8 cellular contexts compared by ENCODE assay signal in the genomic region with DNA sequence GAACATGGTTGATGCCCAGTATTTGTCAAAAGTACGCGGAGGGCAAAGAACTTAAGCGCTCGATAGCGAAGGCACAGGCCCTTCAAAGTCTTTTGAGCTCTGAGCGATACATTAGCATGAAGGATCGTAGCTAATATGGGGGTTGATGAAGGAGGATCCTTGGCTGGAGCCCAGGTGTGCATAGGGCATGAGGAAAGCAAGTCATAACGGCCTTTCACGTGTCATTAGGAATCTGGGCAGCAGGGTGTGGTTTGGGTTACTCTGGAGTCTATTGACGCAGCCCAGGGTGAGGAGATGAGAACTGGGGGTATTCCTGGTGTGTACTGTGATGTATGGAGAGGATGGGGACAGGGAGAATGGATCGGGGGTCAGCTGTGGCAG. TPM values are rescaled to one million over a fixed set of nuclear protein-coding genes. Genes with fewer than 3 reads are reported as not detected.
DNase-seq lines count a peak whose midpoint lies in the region; ATAC-seq and TF ChIP-seq lines count a peak whose summit lies in the region.

No MANE protein-coding gene starts in this region.

- DNase-seq in CD4-positive, alpha-beta T cell: peak in 3 of 10 experiments; percentile 0 to 9 (median 1)
- peak; percentile 24 for DNase-seq in GM20000 (ENCODE audit: low spot score)
- peak; percentile 61 for DNase-seq in NCI-H69 (lab: John Stamatoyannopoulos, UW)
- peak; percentile 32 for DNase-seq in mammary epithelial cell
- peak; percentile 60 for DNase-seq in kidney tubule cell (ENCODE audit: low spot score)
- peak; percentile 15 for DNase-seq in stimulated activated naive CD8-positive, alpha-beta T cell treated with anti-CD3 and anti-CD28 coated beads, Interleukin-15, Interleukin-2, amounts not matched to agents 100 U/mL and 50 U/mL, for 24 hours
- no peak for DNase-seq in central memory CD4-positive, alpha-beta T cell

- 32% methylated on average over 11 of the region's 11 CpGs for WGBS in mammary epithelial cell (ENCODE audit: low coverage, missing lambda C conversion rate)

- H3K4me2 ChIP-seq in mammary epithelial cell (ENCODE audit: insufficient read depth, low read depth, low read length): peak overlapping the region; percentile 94

- CTCF ChIA-PET in CD4-positive, alpha-beta T cell (lab: Charles Lee): interaction anchor here (1.9 kb wide), 1 partner anchor 307 kb away, joined by 6 read pairs; a partner anchor contains a TSS
- CTCF ChIA-PET in mammary epithelial cell (lab: Charles Lee; ENCODE audit: low non-redundant PET): no interaction called here

- peak; percentile 7 for ATAC-seq in CD4-positive, alpha-beta T cell (ENCODE audit: poor library complexity)
- no peak for ATAC-seq in stimulated activated naive CD8-positive, alpha-beta T cell treated with anti-CD3 and anti-CD28 coated beads, Interleukin-15, Interleukin-2, amounts not matched to agents 100 U/mL and 50 U/mL, for 24 hours
- no peak for ATAC-seq in HG02970 (IDR thresholded peaks at IDR 0.05; ENCODE audit: low FRiP score, unreplicated experiment)

- dilution Hi-C loops in mammary epithelial cell (cut with HindIII; ENCODE audit: low sequenced_read_pairs): no loop called here

- H3K27me3 ChIP-seq in CD4-positive, alpha-beta T cell (ENCODE audit: control insufficient read depth, insufficient read depth, low read length): no peaks in the 10 kb centered on the region
- no peaks in the 10 kb centered on the region for H3K27me3 ChIP-seq in mammary epithelial cell (ENCODE audit: insufficient read depth, low read length)

- intact Hi-C loops in CD4-positive, alpha-beta T cell (cut with DNase I, micrococcal nuclease): loop anchor here (2.0 to 5.0 kb wide), 5 partner anchors 33 to 705 kb away; a partner anchor contains a TSS
- intact Hi-C loops in mammary epithelial cell (cut with micrococcal nuclease): loop anchor here (2.0 kb wide), 2 partner anchors 33 to 79 kb away; a partner anchor contains a TSS

- no peak for TF ChIP-seq CTCF in CD4-positive, alpha-beta T cell (IDR thresholded peaks at IDR 0.05)
- no peak for TF ChIP-seq CTCF in GM20000 (IDR thresholded peaks at IDR 0.05; ENCODE audit: extremely low read depth, missing control alignments)
- no peak for TF ChIP-seq CTCF in mammary epithelial cell (conservative IDR thresholded peaks at IDR 0.05 in 1 of 2, IDR thresholded peaks at IDR 0.05 in 1 of 2; ENCODE audit: extremely low read depth in 1 of 2, insufficient read depth in 1 of 2, low read depth in 1 of 2, low read length in 2 of 2)

- H3K79me2 ChIP-seq in mammary epithelial cell (ENCODE audit: insufficient read depth, low read length): peaks cover 28% of the 10 kb centered on the region

- peaks cover 48% of the 10 kb centered on the region for H3K4me1 Mint-ChIP-seq in CD4-positive, alpha-beta T cell (ENCODE audit: low read depth)

- BruUV-seq in mammary epithelial cell (replicated peaks; lab: Mats Ljungman, UMichigan): TSS peak; percentile 77

- H3K36me3 Mint-ChIP-seq in CD4-positive, alpha-beta T cell (ENCODE audit: low read depth): peaks cover 28% of the 10 kb centered on the region

- peaks cover 3% of the 10 kb centered on the region for H3K27me3 Mint-ChIP-seq in CD4-positive, alpha-beta T cell

- peak overlapping the region; percentile 86 for H3K27ac Mint-ChIP-seq in CD4-positive, alpha-beta T cell

- H4K20me1 ChIP-seq in mammary epithelial cell (ENCODE audit: insufficient read depth, low read length): no peaks in the 10 kb centered on the region

- H3K9ac ChIP-seq in mammary epithelial cell (ENCODE audit: insufficient read depth, low read length): peak overlapping the region; percentile 11

- in situ Hi-C loops in mammary epithelial cell (cut with MboI; ENCODE audit: low sequenced_read_pairs in 2 of 2): no loop called here

- H3K9me3 ChIP-seq in CD4-positive, alpha-beta T cell (ENCODE audit: control insufficient read depth, low read length): no peaks in the 10 kb centered on the region
- no peaks in the 10 kb centered on the region for H3K9me3 ChIP-seq in mammary epithelial cell (replicated peaks; ENCODE audit: insufficient read depth, low read length)

- H3K4me3 Mint-ChIP-seq in CD4-positive, alpha-beta T cell: peak overlapping the region; percentile 93

- POLR2A ChIA-PET in CD4-positive, alpha-beta T cell (lab: Charles Lee): interaction anchor here (0.6 to 2.7 kb wide), 8 partner anchors 9 to 311 kb away, joined by 3 to 31 read pairs (median 4); a partner anchor contains a TSS

- H3K4me3 ChIP-seq in mammary epithelial cell (replicated peaks in 1 of 3; ENCODE audit: insufficient read depth in 1 of 3, low read depth in 2 of 3, low read length in 3 of 3): peak overlapping the region; percentile 72 to 92 (median 85)

- peaks cover 10% of the 10 kb centered on the region for H3K36me3 ChIP-seq in mammary epithelial cell (ENCODE audit: insufficient read depth, low read length)

- peaks cover 7% of the 10 kb centered on the region for H3K4me1 ChIP-seq in mammary epithelial cell (ENCODE audit: insufficient read depth, low read length)

- H2AFZ ChIP-seq in mammary epithelial cell (ENCODE audit: low read depth, low read length): peak overlapping the region; percentile 100

- peak overlapping the region; percentile 84 for H3K27ac ChIP-seq in CD4-positive, alpha-beta T cell (ENCODE audit: low read depth, low read length)
- peak overlapping the region; percentile 56 for H3K27ac ChIP-seq in mammary epithelial cell (ENCODE audit: insufficient read depth, low read depth, low read length)

- H3K9me3 Mint-ChIP-seq in CD4-positive, alpha-beta T cell: no peaks in the 10 kb centered on the region

RNA-seq across cellular contexts. Expression of a gene that starts 0.6 kb away (rescaled TPM):
- total RNA-seq in CD4-positive, alpha-beta T cell: 1 to 10 TPM; 7.5 to 8.7 TPM
- total RNA-seq in mammary epithelial cell: 10 to 100 TPM; 21.7 to 26.9 TPM
- 31.3 TPM for polyA plus RNA-seq in mammary epithelial cell
- 30.9 TPM for polyA minus RNA-seq in mammary epithelial cell

RNA-seq across cellular contexts. Expression of a gene that starts 31.7 kb away (rescaled TPM):
- total RNA-seq in CD4-positive, alpha-beta T cell: not detected
- total RNA-seq in mammary epithelial cell: not detected
- not detected for polyA plus RNA-seq in mammary epithelial cell
- not detected for polyA minus RNA-seq in mammary epithelial cell
